In genomic region chr14:90239139-90239538, GRCh38 we compare ENCODE assay signal across 22 cellular contexts. TPM values are rescaled to one million over a fixed set of nuclear protein-coding genes. Genes with fewer than 3 reads are reported as not detected.
DNase-seq lines count a peak whose midpoint lies in the region; ATAC-seq, FAIRE-seq and TF ChIP-seq lines count a peak whose summit lies in the region.
"Had no signal": no experiment of that assay in that cellular context is flagged by ENCODE, and none has a peak within 500 bp of the region (broad histone marks: within the 10 kb centered on the region; RNA-seq: fewer than 3 reads in every experiment).

No MANE protein-coding gene starts in this region.

- H3K4me1 Mint-ChIP-seq in activated CD4-positive, alpha-beta T cell treated with anti-CD3 and anti-CD28 coated beads, Interleukin-2, amount 10 ng/mL, durations not matched to agents 7 days and 5 days, result peaks cover 5% of the 10 kb centered on the region
- H3K4me1 Mint-ChIP-seq in neural progenitor cell, result no peaks in the 10 kb centered on the region
- H3K4me1 Mint-ChIP-seq: memory B cell, nephron had no signal

- no peaks in the 10 kb centered on the region for H3K79me2 ChIP-seq in endothelial cell of umbilical vein (ENCODE audit: control insufficient read depth, insufficient read depth, low read length)
- H3K79me2 ChIP-seq in neural progenitor cell (ENCODE audit: low read depth), result no peaks in the 10 kb centered on the region

- no peak for FAIRE-seq in endothelial cell of umbilical vein (lab: Jason Lieb, UNC)

- ATAC-seq in GM18498 (IDR thresholded peaks at IDR 0.05; ENCODE audit: unreplicated experiment), result no peak
- ATAC-seq: body of pancreas, foreskin keratinocyte had no signal

- no peaks in the 10 kb centered on the region for H3F3A ChIP-seq in neural progenitor cell (ENCODE audit: low read depth)

- TF ChIP-seq POLR2A in endothelial cell of umbilical vein (IDR thresholded peaks at IDR 0.05; ENCODE audit: low read depth, low read length), result no peak

- H3K4me3 ChIP-seq in endothelial cell of umbilical vein (replicated peaks in 1 of 3; ENCODE audit: insufficient read depth in 1 of 3, low read depth in 1 of 3, low read length in 3 of 3) (no peak overlapping the region), neural progenitor cell (no peak overlapping the region)
- H3K4me3 ChIP-seq: body of pancreas, colonic mucosa, prostate gland, smooth muscle cell had no signal

- peak; percentile 9 for DNase-seq in activated CD4-positive, alpha-beta T cell treated with anti-CD3 and anti-CD28 coated beads for 48 hours
- DNase-seq in activated CD4-positive, alpha-beta T cell treated with anti-CD3 and anti-CD28 coated beads, Interleukin-2, amount 10 ng/mL, durations not matched to agents 7 days and 5 days, result no peak
- peak; percentile 4 for DNase-seq in RPMI7951 (ENCODE audit: low read depth)
- no peak for DNase-seq in endothelial cell of umbilical vein (ENCODE audit: low read depth, low spot score)
- peak; percentile 13 for DNase-seq in neural progenitor cell (ENCODE audit: low spot score)
- DNase-seq in GM20000 (ENCODE audit: low spot score), result no peak
- no peak for DNase-seq in NCI-H2107 (lab: John Stamatoyannopoulos, UW)
- DNase-seq: activated naive CD4-positive, alpha-beta T cell treated with anti-CD3 and anti-CD28 coated beads, Interleukin-2, amount 10 ng/mL, durations not matched to agents 7 days and 5 days; body of pancreas; colonic mucosa; hypothalamus; NCI-H187; NCI-H446 treated with DMSO at 0.1 percent for 48 hours; Right ventricle myocardium superior; stimulated activated CD4-positive, alpha-beta T cell treated with anti-CD3 and anti-CD28 coated beads, Interleukin-4, amount 100 ng/mL, for 1 hour had no signal

- H3K4me1 ChIP-seq in endothelial cell of umbilical vein (ENCODE audit: control insufficient read depth, extremely low read depth, insufficient read depth, low read length) (no peaks in the 10 kb centered on the region), neural progenitor cell (no peaks in the 10 kb centered on the region)
- H3K4me1 ChIP-seq: colonic mucosa, foreskin keratinocyte, prostate gland had no signal

- H3K4me3 Mint-ChIP-seq in activated CD4-positive, alpha-beta T cell treated with anti-CD3 and anti-CD28 coated beads, Interleukin-2, amount 10 ng/mL, durations not matched to agents 7 days and 5 days, result no peak overlapping the region
- H3K4me3 Mint-ChIP-seq in neural progenitor cell, result no peak overlapping the region
- H3K4me3 Mint-ChIP-seq: activated naive CD4-positive, alpha-beta T cell treated with anti-CD3 and anti-CD28 coated beads, Interleukin-2, amount 10 ng/mL, durations not matched to agents 7 days and 5 days; memory B cell; nephron had no signal

- no peak overlapping the region for H3K4me2 ChIP-seq in endothelial cell of umbilical vein (ENCODE audit: insufficient read depth, low read length)
- no peak overlapping the region for H3K4me2 ChIP-seq in neural progenitor cell
- H3K4me2 ChIP-seq: BLaER1 treated with 17β-estradiol and CSF1 and Interleukin-3, amounts not matched to agents 10 nM and 100 nM; smooth muscle cell had no signal

- peaks cover 5% of the 10 kb centered on the region for H3K9me3 ChIP-seq in endothelial cell of umbilical vein (replicated peaks; ENCODE audit: control insufficient read depth, insufficient read depth, low read length)
- H3K9me3 ChIP-seq in neural progenitor cell (ENCODE audit: low read depth), result peaks cover 8% of the 10 kb centered on the region
- H3K9me3 ChIP-seq: colonic mucosa, prostate gland had no signal

- H3K36me3 ChIP-seq in endothelial cell of umbilical vein (ENCODE audit: control insufficient read depth in 2 of 2, extremely low read depth in 1 of 2, insufficient read depth in 2 of 2, low read length in 2 of 2) (no peaks in the 10 kb centered on the region), neural progenitor cell (no peaks in the 10 kb centered on the region)
- H3K36me3 ChIP-seq: colonic mucosa, prostate gland had no signal

- H3K27ac ChIP-seq in endothelial cell of umbilical vein (ENCODE audit: insufficient read depth, low read depth, low read length) (no peak overlapping the region), neural progenitor cell (no peak overlapping the region)
- H3K27ac ChIP-seq: BLaER1 treated with 17β-estradiol and CSF1 and Interleukin-3, amounts not matched to agents 10 nM and 100 nM; body of pancreas; colonic mucosa; foreskin keratinocyte; prostate gland had no signal

- POLR2A ChIA-PET in activated CD4-positive, alpha-beta T cell treated with anti-CD3 and anti-CD28 coated beads, Interleukin-2, amount 10 ng/mL, durations not matched to agents 7 days and 5 days (lab: Charles Lee), result no interaction called here
- POLR2A ChIA-PET in endothelial cell of umbilical vein (lab: Charles Lee), result no interaction called here

- no peak overlapping the region for H2AFZ ChIP-seq in endothelial cell of umbilical vein (ENCODE audit: low read depth, low read length)
- H2AFZ ChIP-seq in neural progenitor cell (replicated peaks), result no peak overlapping the region

- H3K27me3 ChIP-seq in endothelial cell of umbilical vein (ENCODE audit: control insufficient read depth in 2 of 2, insufficient read depth in 2 of 2, low read length in 2 of 2) (no peaks in the 10 kb centered on the region), neural progenitor cell (peaks cover 10% of the 10 kb centered on the region)
- H3K27me3 ChIP-seq: BLaER1 treated with 17β-estradiol and CSF1 and Interleukin-3, amounts not matched to agents 10 nM and 100 nM; body of pancreas; colonic mucosa had no signal

- BruUV-seq in endothelial cell of umbilical vein (replicated peaks; lab: Mats Ljungman, UMichigan), result no TSS peak

- intact Hi-C loops in endothelial cell of umbilical vein (cut with micrococcal nuclease), result loop anchor here (5.0 kb wide), 1 partner anchor 1197 kb away; no protein-coding TSS in a partner anchor

- TF ChIP-seq CTCF in endothelial cell of umbilical vein (IDR thresholded peaks at IDR 0.05; ENCODE audit: extremely low read depth in 1 of 2, insufficient read depth in 1 of 2, low read depth in 1 of 2, low read length in 2 of 2) (no peak), neural progenitor cell (IDR thresholded peaks at IDR 0.05) (no peak), GM20000 (IDR thresholded peaks at IDR 0.05; ENCODE audit: extremely low read depth, missing control alignments) (no peak)

- H3K36me3 Mint-ChIP-seq in activated CD4-positive, alpha-beta T cell treated with anti-CD3 and anti-CD28 coated beads, Interleukin-2, amount 10 ng/mL, durations not matched to agents 7 days and 5 days (ENCODE audit: low read depth), result peaks cover 7% of the 10 kb centered on the region
- peaks cover 4% of the 10 kb centered on the region for H3K36me3 Mint-ChIP-seq in neural progenitor cell

- peaks cover 38% of the 10 kb centered on the region for H3K9me3 Mint-ChIP-seq in activated CD4-positive, alpha-beta T cell treated with anti-CD3 and anti-CD28 coated beads, Interleukin-2, amount 10 ng/mL, durations not matched to agents 7 days and 5 days
- peaks cover 44% of the 10 kb centered on the region for H3K9me3 Mint-ChIP-seq in neural progenitor cell

- no peaks in the 10 kb centered on the region for H3K27me3 Mint-ChIP-seq in activated CD4-positive, alpha-beta T cell treated with anti-CD3 and anti-CD28 coated beads, Interleukin-2, amount 10 ng/mL, durations not matched to agents 7 days and 5 days
- H3K27me3 Mint-ChIP-seq in neural progenitor cell (ENCODE audit: insufficient read depth, low read depth), result peaks cover 11% of the 10 kb centered on the region

- H4K20me1 ChIP-seq in endothelial cell of umbilical vein (replicated peaks; ENCODE audit: control insufficient read depth, extremely low read depth, insufficient read depth, low read length), result no peaks in the 10 kb centered on the region
- no peaks in the 10 kb centered on the region for H4K20me1 ChIP-seq in neural progenitor cell (ENCODE audit: low read depth)
- H4K20me1 ChIP-seq: BLaER1 treated with 17β-estradiol and CSF1 and Interleukin-3, amounts not matched to agents 10 nM and 100 nM had no signal

- H3K9me1 ChIP-seq in endothelial cell of umbilical vein (replicated peaks; ENCODE audit: control insufficient read depth, extremely low read depth, insufficient read depth, low read length), result no peaks in the 10 kb centered on the region

- CTCF ChIA-PET in activated CD4-positive, alpha-beta T cell treated with anti-CD3 and anti-CD28 coated beads, Interleukin-2, amount 10 ng/mL, durations not matched to agents 7 days and 5 days (lab: Charles Lee), result no interaction called here
- CTCF ChIA-PET in endothelial cell of umbilical vein (lab: Charles Lee), result interaction anchor here (10.0 kb wide), 1 partner anchor 264 kb away, joined by 294 read pairs; no protein-coding TSS in a partner anchor

- H3K9ac ChIP-seq in endothelial cell of umbilical vein (replicated peaks; ENCODE audit: extremely low read depth, insufficient read depth, low read length) (no peak overlapping the region), neural progenitor cell (no peak overlapping the region)
- H3K9ac ChIP-seq: BLaER1 treated with 17β-estradiol and CSF1 and Interleukin-3, amounts not matched to agents 10 nM and 100 nM had no signal

- dilution Hi-C loops in endothelial cell of umbilical vein (cut with MboI; ENCODE audit: extremely low pct_ligation_motif_present, low sequenced_read_pairs), result no loop called here

- H3K27ac Mint-ChIP-seq in activated CD4-positive, alpha-beta T cell treated with anti-CD3 and anti-CD28 coated beads, Interleukin-2, amount 10 ng/mL, durations not matched to agents 7 days and 5 days, result no peak overlapping the region
- no peak overlapping the region for H3K27ac Mint-ChIP-seq in neural progenitor cell
- H3K27ac Mint-ChIP-seq: activated naive CD4-positive, alpha-beta T cell treated with anti-CD3 and anti-CD28 coated beads, Interleukin-2, amount 10 ng/mL, durations not matched to agents 7 days and 5 days; memory B cell; nephron had no signal

TF ChIP-seq in endothelial cell of umbilical vein, 7 proteins besides CTCF, POLR2A, EP300 and RAD21:
- TF ChIP-seq FOS (IDR thresholded peaks at IDR 0.05; ENCODE audit: borderline replicate concordance, insufficient read depth, low read length), result peak; percentile 24
- TF ChIP-seq MYC (IDR thresholded peaks at IDR 0.05; ENCODE audit: low read depth, low read length), result no peak

RNA-seq across cellular contexts. Expression of gene PSMC1, which starts 17.2 kb away (rescaled TPM):
- 10 to 100 TPM; 78.6 to 85.6 TPM for total RNA-seq in activated CD4-positive, alpha-beta T cell treated with anti-CD3 and anti-CD28 coated beads, Interleukin-2, amount 10 ng/mL, durations not matched to agents 7 days and 5 days
- 161 and 194 TPM in 2 replicates for total RNA-seq in RPMI7951 (2014; rRNA removed; shearing (Covaris generic))
- 129 and 132 TPM in 2 replicates for total RNA-seq in endothelial cell of umbilical vein
- 51.0 and 77.4 TPM in 2 replicates for polyA plus RNA-seq in endothelial cell of umbilical vein
- 140 and 172 TPM in 2 replicates for polyA plus RNA-seq in endothelial cell of umbilical vein (2011; cell fraction: cytosol; rRNA removed)
- polyA plus RNA-seq in endothelial cell of umbilical vein (2011; cell fraction: nucleus; rRNA removed), result 88.7 and 163 TPM in 2 replicates
- 107 and 202 TPM in 2 replicates for polyA plus RNA-seq in endothelial cell of umbilical vein (2012)
- 50.1 and 59.0 TPM in 2 replicates for polyA minus RNA-seq in endothelial cell of umbilical vein
- polyA minus RNA-seq in endothelial cell of umbilical vein (2011; cell fraction: cytosol; rRNA and poly(A)+ RNA removed), result 44.8 TPM
- 30.9 and 41.5 TPM in 2 replicates for polyA minus RNA-seq in endothelial cell of umbilical vein (2011; cell fraction: nucleus; rRNA and poly(A)+ RNA removed)
- 164 and 233 TPM in 2 replicates for total RNA-seq in neural progenitor cell (ENCODE audit: low replicate concordance)

Comparison
In these comparisons a context has a peak if more than half of its experiments do, and no peak if none do; other contexts are left out.
1. DNase-seq: peak in activated CD4-positive, alpha-beta T cell treated with anti-CD3 and anti-CD28 coated beads for 48 hours (single experiment), RPMI7951 (single experiment) and neural progenitor cell (single experiment); none in activated CD4-positive, alpha-beta T cell treated with anti-CD3 and anti-CD28 coated beads, Interleukin-2, amount 10 ng/mL, durations not matched to agents 7 days and 5 days (single experiment), endothelial cell of umbilical vein (single experiment), GM20000 (single experiment) and NCI-H2107 (single experiment).